23 cellular contexts compared by ENCODE assay signal in the genomic region with DNA sequence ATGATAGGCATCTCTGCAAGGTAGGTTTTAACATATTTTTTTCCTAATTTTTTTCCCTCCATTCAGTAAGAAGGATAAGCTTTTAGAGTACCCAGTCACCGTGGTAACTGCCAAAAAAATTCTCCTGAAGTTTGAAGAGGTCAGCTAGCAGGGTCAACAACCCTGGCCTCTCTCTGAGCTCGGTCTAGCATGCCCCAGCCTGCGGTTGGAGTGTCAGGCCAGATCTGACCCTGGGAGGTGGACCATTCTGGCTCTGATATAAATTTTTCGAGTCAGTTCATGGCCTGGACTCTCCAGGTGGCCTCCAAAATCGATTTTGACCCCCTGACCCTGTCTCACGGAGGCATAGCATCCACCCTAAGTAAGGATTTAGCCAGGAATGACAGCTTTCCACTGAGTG. TPM values are rescaled to one million over a fixed set of nuclear protein-coding genes. Genes with fewer than 3 reads are reported as not detected.
DNase-seq lines count a peak whose midpoint lies in the region; ATAC-seq and TF ChIP-seq lines count a peak whose summit lies in the region.
"Had no signal": no experiment of that assay in that cellular context is flagged by ENCODE, and none has a peak within 500 bp of the region (broad histone marks: within the 10 kb centered on the region; RNA-seq: fewer than 3 reads in every experiment).

No MANE protein-coding gene starts in this region.

- no peak for TF ChIP-seq POLR2A in right lobe of liver (IDR thresholded peaks at IDR 0.05)

- DNase-seq in caudate nucleus (lab: John Stamatoyannopoulos, UW) (no peak), right lobe of liver (peak in 2 of 3 donors; percentile 54 to 66), retina (peak; percentile 56), GDM1 (lab: John Stamatoyannopoulos, UW) (no peak), superior temporal gyrus (ENCODE audit: extremely low spot score) (no peak), DMS79 (lab: John Stamatoyannopoulos, UW) (no peak), NCI-H1092 treated with DMSO at 0.1 percent for 48 hours (lab: John Stamatoyannopoulos, UW) (no peak)
- DNase-seq: CD4-positive, alpha-beta memory T cell; DMS153; HFFc6; Karpas-422; NCI-H1048; NCI-H1436 treated with DMSO at 0.1 percent for 48 hours; NCI-H2081 treated with DMSO at 0.1 percent for 48 hours; NCI-H2227 treated with DMSO at 0.1 percent for 48 hours; NCI-H510A treated with DMSO at 0.1 percent for 48 hours; NCI-H774; RPMI8226; SIG-M5 had no signal

- 6% methylated on average over 3 of the region's 6 CpGs for WGBS in right lobe of liver (ENCODE audit: insufficient coverage, low coverage, low lambda C conversion rate, missing lambda C conversion rate)

- peak; percentile 79 to 96 (median 87) for ATAC-seq in right lobe of liver
- ATAC-seq: SK-N-SH treated with all-trans-retinoic acid at 6 μM for 48 hours had no signal

- H3K36me3 ChIP-seq in HUES48 (ENCODE audit: control insufficient read depth, insufficient read depth, low read length) (no peaks in the 10 kb centered on the region), right lobe of liver (no peaks in the 10 kb centered on the region)

- H3K4me1 ChIP-seq in HUES48 (ENCODE audit: control insufficient read depth, insufficient read depth, low read length) (peaks cover 20% of the 10 kb centered on the region), right lobe of liver (peaks cover 0 to 4% (median 0%) of the 10 kb centered on the region in 4 donors)

- no peak for TF ChIP-seq CTCF in right lobe of liver (IDR thresholded peaks at IDR 0.05)

- intact Hi-C loops in right lobe of liver (cut with DNase I): no loop called here

- H3K4me3 ChIP-seq in HUES48 (ENCODE audit: low read depth, low read length) (no peak overlapping the region), right lobe of liver (no peak overlapping the region)

- H3K27me3 ChIP-seq in HUES48 (ENCODE audit: control insufficient read depth, insufficient read depth, low read length): 0 out of 2 replicates have a peak, but pooled peaks cover under 1% of the 10 kb centered on the region
- peaks cover 0 to 7% of the 10 kb centered on the region in 2 donors for H3K27me3 ChIP-seq in right lobe of liver

- H3K27ac ChIP-seq in HUES48 (ENCODE audit: low read depth, low read length) (peak overlapping the region; percentile 47), caudate nucleus (ENCODE audit: low read depth, low read length) (peak overlapping the region; percentile 11), right lobe of liver (no peak overlapping the region)

- no peak overlapping the region for H3K9ac ChIP-seq in HUES48 (ENCODE audit: low read depth, low read length)

- H3K9me3 ChIP-seq in HUES48 (ENCODE audit: control insufficient read depth, insufficient read depth, low read length) (no peaks in the 10 kb centered on the region), right lobe of liver (no peaks in the 10 kb centered on the region)

RNA-seq across cellular contexts. Expression of gene SOX2, which starts 29.7 kb away (rescaled TPM):
- total RNA-seq in right lobe of liver: not detected
- total RNA-seq: CD4-positive, alpha-beta memory T cell; HFFc6; HT-29; MCF 10A had no signal

Comparison
In these comparisons a context has a peak if more than half of its experiments do, and no peak if none do; other contexts are left out.
1. H3K27ac ChIP-seq: peak in HUES48 (single experiment) and caudate nucleus (single experiment); none in right lobe of liver (0 of 3).
2. DNase-seq: peak in right lobe of liver (2 of 3) and retina (single experiment); none in caudate nucleus (0 of 61), GDM1 (single experiment), superior temporal gyrus (single experiment), DMS79 (single experiment) and NCI-H1092 treated with DMSO at 0.1 percent for 48 hours (single experiment).